ENCODE assay signal across 9 cellular contexts in the genomic region with DNA sequence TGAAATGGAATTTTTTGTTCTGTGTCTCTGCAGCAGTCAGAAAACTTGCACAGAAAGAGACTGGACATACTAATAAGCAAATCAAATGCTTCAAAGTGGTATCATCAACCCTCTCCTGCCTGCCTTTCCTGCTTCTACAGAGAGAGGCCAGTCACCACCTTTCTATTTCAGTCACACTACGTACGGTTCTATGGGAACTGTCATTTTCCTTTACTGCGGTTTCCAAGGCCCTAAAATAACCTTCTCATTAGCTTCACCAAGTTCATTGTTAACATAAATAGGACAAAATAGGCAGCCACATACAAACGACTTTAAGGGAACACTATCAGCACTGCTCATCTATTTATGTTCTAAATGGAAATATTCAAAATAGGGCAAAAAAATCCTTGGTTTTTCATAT.
A peak's percentile ranks its signal among the peaks of the same experiment; 100 is the strongest.
DNase-seq lines count a peak whose midpoint lies in the region; ATAC-seq and TF ChIP-seq lines count a peak whose summit lies in the region.
"Had no signal": no experiment of that assay in that cellular context is flagged by ENCODE, and none has a peak within 500 bp of the region (broad histone marks: within the 10 kb centered on the region; RNA-seq: fewer than 3 reads in every experiment).

No MANE protein-coding gene starts in this region.

- H3K4me3 ChIP-seq in SU-DHL-6 (ENCODE audit: insufficient read depth, low read length, poor library complexity, severe bottlenecking), result no peak overlapping the region
- no peak overlapping the region for H3K4me3 ChIP-seq in mucosa of descending colon

- peak overlapping the region; percentile 16; the same call in 1 of the 2 replicates for H3K27ac ChIP-seq in SU-DHL-6 (ENCODE audit: low read depth, low read length)

- TF ChIP-seq CTCF in SU-DHL-6 (IDR thresholded peaks at IDR 0.05; ENCODE audit: insufficient read depth, low read length, poor library complexity, severe bottlenecking), result no peak
- TF ChIP-seq CTCF in mucosa of descending colon (IDR thresholded peaks at IDR 0.05), result no peak

- peak; percentile 52 for ATAC-seq in GM21786 (IDR thresholded peaks at IDR 0.05; ENCODE audit: unreplicated experiment)
- peak; percentile 66 for ATAC-seq in mucosa of descending colon
- no peak for ATAC-seq in GM18498 (IDR thresholded peaks at IDR 0.05; ENCODE audit: unreplicated experiment)

- H3F3A ChIP-seq in SU-DHL-6 (ENCODE audit: insufficient read depth), result peaks cover 18% of the 10 kb centered on the region

- H3K9ac ChIP-seq in SU-DHL-6 (ENCODE audit: low read length), result no peak overlapping the region

- H3K9me3 ChIP-seq in SU-DHL-6 (ENCODE audit: insufficient read depth, low read length), result no peaks in the 10 kb centered on the region
- H3K9me3 ChIP-seq in mucosa of descending colon, result no peaks in the 10 kb centered on the region

- H3K4me1 ChIP-seq in mucosa of descending colon (ENCODE audit: low read depth), result peaks cover 20% of the 10 kb centered on the region

- H4K20me1 ChIP-seq in SU-DHL-6 (ENCODE audit: low read depth, low read length), result no peaks in the 10 kb centered on the region

- H3K36me3 ChIP-seq in SU-DHL-6 (ENCODE audit: low read length) (no peaks in the 10 kb centered on the region), mucosa of descending colon (ENCODE audit: low read depth) (no peaks in the 10 kb centered on the region)

- no peaks in the 10 kb centered on the region for H3K9me2 ChIP-seq in SU-DHL-6 (replicated peaks; ENCODE audit: insufficient read depth, low read length)

- H3K79me2 ChIP-seq in SU-DHL-6 (ENCODE audit: insufficient read depth, low read length), result no peaks in the 10 kb centered on the region

- no peaks in the 10 kb centered on the region for H3K27me3 ChIP-seq in SU-DHL-6 (ENCODE audit: low read length)

- no peak overlapping the region for H2AFZ ChIP-seq in SU-DHL-6 (ENCODE audit: low read depth, low read length, severe bottlenecking)

- DNase-seq in GM04504 (ENCODE audit: low read depth) (peak; percentile 1), mucosa of descending colon (no peak), OCI-M2 (lab: John Stamatoyannopoulos, UW; ENCODE audit: unreplicated experiment) (no peak), KG1 (lab: John Stamatoyannopoulos, UW) (no peak)
- no peak for DNase-seq in stimulated activated CD4-positive, alpha-beta T cell treated with anti-CD3 and anti-CD28 coated beads, Interleukin-12 subunit alpha, Interleukin-12 subunit beta, amount 100 ng/mL, for 4 hours
- DNase-seq: foreskin melanocyte had no signal

- intact Hi-C loops in mucosa of descending colon (cut with DNase I, micrococcal nuclease), result no loop called here

- H3K4me2 ChIP-seq in SU-DHL-6 (ENCODE audit: low read depth, low read length, poor library complexity, severe bottlenecking), result peak overlapping the region; percentile 1
